Comparison of ENCODE assay signal across 19 cellular contexts in genomic region chr4:100366213-100366612, GRCh38.
DNase-seq lines count a peak whose midpoint lies in the region; TF ChIP-seq lines count a peak whose summit lies in the region.
"Had no signal": no experiment of that assay in that cellular context is flagged by ENCODE, and none has a peak within 500 bp of the region (broad histone marks: within the 10 kb centered on the region; RNA-seq: fewer than 3 reads in every experiment).

No MANE protein-coding gene starts in this region.

- no peak for TF ChIP-seq POLR2A in breast epithelium (IDR thresholded peaks at IDR 0.05)

- H3K4me1 ChIP-seq in NT2/D1 (ENCODE audit: insufficient read depth, insufficient read length) (no peaks in the 10 kb centered on the region), breast epithelium (no peaks in the 10 kb centered on the region)
- H3K4me1 ChIP-seq: left ventricle myocardium inferior had no signal

- DNase-seq in AML-193 (lab: John Stamatoyannopoulos, UW) (peak; percentile 18 to 24), H7 (peak; percentile 6), NT2/D1 (ENCODE audit: low read depth, low spot score) (peak; percentile 35), iPS DF 19.7 (ENCODE audit: low read depth, low spot score) (peak; percentile 12), COLO668 (lab: John Stamatoyannopoulos, UW; ENCODE audit: unreplicated experiment) (no peak), epidermal melanocyte (ENCODE audit: insufficient read length, low spot score) (no peak), glutamatergic neuron (no peak), breast epithelium (ENCODE audit: low spot score in 2 of 2) (no peak)
- DNase-seq: activated CD8-positive, alpha-beta memory T cell treated with anti-CD3 and anti-CD28 coated beads for 24 hours; CD4-positive, CD25-positive, alpha-beta regulatory T cell; cerebellar nuclear complex; HCEC 1CT; left ventricle myocardium inferior; NCI-H1105 treated with DMSO at 0.1 percent for 48 hours; posterior cingulate gyrus; trophoblast cell; WERI-Rb-1 had no signal

- H3K4me3 Mint-ChIP-seq in glutamatergic neuron (ENCODE audit: unreplicated experiment) = no peak overlapping the region
- H3K4me3 Mint-ChIP-seq: CD4-positive, CD25-positive, alpha-beta regulatory T cell; stimulated activated effector memory CD8-positive, alpha-beta T cell treated with anti-CD3 and anti-CD28 coated beads, Interleukin-12 subunit alpha, Interleukin-12 subunit beta, amount 100 ng/mL, for 72 hours had no signal

- H3K36me3 Mint-ChIP-seq in glutamatergic neuron (ENCODE audit: unreplicated experiment) = no peaks in the 10 kb centered on the region
- H3K36me3 Mint-ChIP-seq: CD4-positive, CD25-positive, alpha-beta regulatory T cell; stimulated activated effector memory CD8-positive, alpha-beta T cell treated with anti-CD3 and anti-CD28 coated beads, Interleukin-12 subunit alpha, Interleukin-12 subunit beta, amount 100 ng/mL, for 72 hours had no signal

- TF ChIP-seq CTCF in glutamatergic neuron (IDR thresholded peaks at IDR 0.05; ENCODE audit: partially characterized antibody, unreplicated experiment) (no peak), breast epithelium (IDR thresholded peaks at IDR 0.05) (no peak)

- H3K27me3 ChIP-seq in H7 (ENCODE audit: control insufficient read depth, insufficient read depth, low read length) = no peaks in the 10 kb centered on the region
- H3K27me3 ChIP-seq in NT2/D1 (ENCODE audit: insufficient read depth, insufficient read length) = no peaks in the 10 kb centered on the region
- H3K27me3 ChIP-seq in breast epithelium = no peaks in the 10 kb centered on the region

- H3K4me1 Mint-ChIP-seq in glutamatergic neuron (ENCODE audit: low read depth, unreplicated experiment) = no peaks in the 10 kb centered on the region
- H3K4me1 Mint-ChIP-seq: CD4-positive, CD25-positive, alpha-beta regulatory T cell; stimulated activated effector memory CD8-positive, alpha-beta T cell treated with anti-CD3 and anti-CD28 coated beads, Interleukin-12 subunit alpha, Interleukin-12 subunit beta, amount 100 ng/mL, for 72 hours had no signal

- H3K9ac ChIP-seq in NT2/D1 (ENCODE audit: insufficient read length, low read depth) = no peak overlapping the region

- no peaks in the 10 kb centered on the region for H3K27me3 Mint-ChIP-seq in glutamatergic neuron (ENCODE audit: unreplicated experiment)
- H3K27me3 Mint-ChIP-seq: CD4-positive, CD25-positive, alpha-beta regulatory T cell had no signal

- H3K4me3 ChIP-seq in H7 (ENCODE audit: insufficient read depth, low read depth, low read length) (no peak overlapping the region), NT2/D1 (ENCODE audit: insufficient read length, low read depth) (no peak overlapping the region), breast epithelium (no peak overlapping the region)
- H3K4me3 ChIP-seq: left ventricle myocardium inferior had no signal

- H3K27ac ChIP-seq in breast epithelium = no peak overlapping the region
- H3K27ac ChIP-seq: left ventricle myocardium inferior, RWPE1, WERI-Rb-1 had no signal

- H3K36me3 ChIP-seq in H7 (replicated peaks; ENCODE audit: control insufficient read depth, insufficient read depth, low read length) (no peaks in the 10 kb centered on the region), NT2/D1 (ENCODE audit: insufficient read depth, insufficient read length, low read length) (no peaks in the 10 kb centered on the region), breast epithelium (no peaks in the 10 kb centered on the region)
- H3K36me3 ChIP-seq: left ventricle myocardium inferior, WERI-Rb-1 had no signal

- intact Hi-C loops in breast epithelium (cut with DNase I; ENCODE audit: low total_unique reads) = no loop called here

- no peak overlapping the region for H3K27ac Mint-ChIP-seq in glutamatergic neuron (ENCODE audit: unreplicated experiment)
- H3K27ac Mint-ChIP-seq: CD4-positive, CD25-positive, alpha-beta regulatory T cell; stimulated activated effector memory CD8-positive, alpha-beta T cell treated with anti-CD3 and anti-CD28 coated beads, Interleukin-12 subunit alpha, Interleukin-12 subunit beta, amount 100 ng/mL, for 72 hours had no signal

- no peaks in the 10 kb centered on the region for H3K9me3 ChIP-seq in NT2/D1 (ENCODE audit: insufficient read depth, low read length)
- H3K9me3 ChIP-seq in breast epithelium = no peaks in the 10 kb centered on the region
- H3K9me3 ChIP-seq: left ventricle myocardium inferior had no signal

- H3K9me3 Mint-ChIP-seq in glutamatergic neuron (ENCODE audit: unreplicated experiment) = no peaks in the 10 kb centered on the region
- H3K9me3 Mint-ChIP-seq: stimulated activated effector memory CD8-positive, alpha-beta T cell treated with anti-CD3 and anti-CD28 coated beads, Interleukin-12 subunit alpha, Interleukin-12 subunit beta, amount 100 ng/mL, for 72 hours had no signal

Comparison
In these comparisons a context has a peak if more than half of its experiments do, and no peak if none do; other contexts are left out.
1. DNase-seq: peak in AML-193 (2 of 2), H7 (single experiment), NT2/D1 (single experiment) and iPS DF 19.7 (single experiment); none in COLO668 (single experiment), epidermal melanocyte (single experiment), glutamatergic neuron (single experiment) and breast epithelium (0 of 2).